1 cellular context compared by ENCODE assay signal in the genomic region with DNA sequence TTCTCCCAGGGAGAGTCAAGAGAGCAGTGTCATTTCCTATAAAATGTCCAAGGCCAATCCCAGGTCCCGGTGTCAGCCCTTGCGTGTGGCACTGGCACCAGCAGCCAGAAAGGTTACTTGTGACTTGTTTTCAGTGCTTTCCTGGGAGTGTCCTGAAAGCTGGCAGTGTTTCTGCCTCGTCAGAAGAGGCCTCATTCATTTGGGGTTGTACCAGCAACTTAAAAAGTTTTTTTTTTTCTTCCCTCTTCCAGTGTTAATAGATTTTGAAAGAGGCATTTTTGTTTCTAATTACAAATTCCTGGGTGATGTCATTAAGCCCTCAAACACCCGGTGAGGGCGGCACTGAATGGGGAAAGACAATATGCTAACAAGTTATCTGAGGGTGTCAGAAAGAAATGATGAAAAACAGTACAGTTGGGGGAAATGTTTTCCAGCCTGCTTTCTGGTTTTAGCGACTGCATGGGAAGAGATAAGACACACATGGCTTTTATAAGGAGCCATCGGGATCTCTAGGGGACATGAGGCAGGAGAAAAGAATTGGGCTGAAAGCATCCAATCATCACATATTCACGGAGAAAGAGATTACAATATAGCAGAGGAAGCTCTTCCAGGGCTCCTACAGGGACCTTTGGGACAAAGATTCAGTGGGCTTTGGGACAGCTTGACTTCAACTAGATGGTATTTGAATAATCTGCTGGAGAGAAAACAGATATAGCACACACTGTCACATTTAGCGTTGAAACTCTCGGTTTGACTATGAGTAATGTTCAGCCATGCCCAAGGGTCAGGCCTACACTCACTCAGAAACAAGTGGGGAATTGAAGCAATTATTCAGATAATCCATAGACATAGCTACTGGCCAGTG.
TF ChIP-seq lines count a peak whose summit lies in the region.

No MANE protein-coding gene starts in this region.

TF ChIP-seq in SK-N-SH treated with all-trans-retinoic acid at 6 μM for 48 hours, 23 proteins besides CTCF, POLR2A, EP300 and RAD21 (continued from another document):
- TF ChIP-seq TSHZ2 (CRISPR knock-in tag; IDR thresholded peaks at IDR 0.05) (peak; percentile 74; the same call in 1 of the 2 replicates), CSRNP3 (CRISPR knock-in tag; IDR thresholded peaks at IDR 0.05) (no peak), SNAI2 (CRISPR knock-in tag; IDR thresholded peaks at IDR 0.05) (no peak), ZC3H10 (CRISPR knock-in tag; IDR thresholded peaks at IDR 0.05) (no peak), BACH2 (CRISPR knock-in tag; IDR thresholded peaks at IDR 0.05; ENCODE audit: borderline replicate concordance) (0 out of 2 replicates have a peak, but pooled peaks have one; percentile 24), OSR1 (CRISPR knock-in tag; IDR thresholded peaks at IDR 0.05) (no peak)
